In the genomic region with DNA sequence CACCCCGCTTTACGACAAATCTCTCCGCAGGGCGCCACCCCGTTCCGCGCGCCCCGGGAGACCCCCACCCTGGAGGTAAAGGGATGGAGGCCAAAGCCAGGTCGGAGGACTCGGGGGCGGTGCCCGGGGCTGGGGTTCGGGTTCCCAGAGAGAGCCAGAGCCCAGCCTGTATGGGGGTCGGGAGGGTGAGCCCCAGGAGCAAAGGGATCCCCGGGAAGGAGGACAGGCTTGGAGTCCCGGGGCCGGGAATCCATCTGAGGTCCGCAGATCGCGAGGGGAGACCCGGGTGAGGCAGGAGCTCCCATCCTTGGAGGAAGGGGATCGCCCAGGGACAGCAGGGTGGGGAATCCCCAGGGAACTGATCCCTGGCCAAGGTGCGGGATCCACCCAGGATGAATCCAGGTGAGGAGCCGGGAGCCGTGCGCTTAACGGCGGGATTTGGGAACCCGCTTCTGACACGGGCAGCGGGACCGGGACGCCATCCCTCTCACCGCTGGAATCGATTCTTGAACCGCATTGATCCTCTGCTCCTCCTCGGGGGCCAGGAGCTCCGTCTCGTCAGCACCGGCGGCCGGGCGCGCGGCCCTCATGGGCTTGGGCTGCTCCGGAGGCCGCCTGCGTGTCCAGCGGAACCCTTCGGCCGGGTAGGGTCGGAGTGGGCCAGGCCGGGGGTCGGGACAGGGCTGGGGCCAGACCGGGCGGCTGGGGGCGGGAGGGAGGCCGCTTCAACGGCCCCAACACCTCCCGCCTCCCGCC, we compare ENCODE assay signal across 8 cellular contexts. TPM values are rescaled to one million over a fixed set of nuclear protein-coding genes. Genes with fewer than 3 reads are reported as not detected.
DNase-seq lines count a peak whose midpoint lies in the region; ATAC-seq and TF ChIP-seq lines count a peak whose summit lies in the region.

A gene with protein sequence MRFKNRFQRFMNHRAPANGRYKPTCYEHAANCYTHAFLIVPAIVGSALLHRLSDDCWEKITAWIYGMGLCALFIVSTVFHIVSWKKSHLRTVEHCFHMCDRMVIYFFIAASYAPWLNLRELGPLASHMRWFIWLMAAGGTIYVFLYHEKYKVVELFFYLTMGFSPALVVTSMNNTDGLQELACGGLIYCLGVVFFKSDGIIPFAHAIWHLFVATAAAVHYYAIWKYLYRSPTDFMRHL (minus strand): TSS at position 657 of the 756 bp plus-strand sequence. CDS start 140 bp downstream, at position 517.

- H3K36me3 ChIP-seq in ACC112 (ENCODE audit: insufficient read depth, low read length) = 0 out of 2 replicates have a peak, but pooled peaks cover 11% of the 10 kb centered on the region
- H3K36me3 ChIP-seq in PC-9 (ENCODE audit: low read depth) = no peaks in the 10 kb centered on the region

- no peak for TF ChIP-seq CTCF in PC-9 (conservative IDR thresholded peaks at IDR 0.05)

- H4K20me1 ChIP-seq in PC-9 (ENCODE audit: insufficient read depth) = no peaks in the 10 kb centered on the region

- peak; percentile 32 for ATAC-seq in GM18511 (IDR thresholded peaks at IDR 0.05; ENCODE audit: unreplicated experiment)
- ATAC-seq in HG02981 (IDR thresholded peaks at IDR 0.05; ENCODE audit: unreplicated experiment) = peak; percentile 18
- ATAC-seq in left lobe of liver = peak; percentile 59
- peak in 1 of 2 donors; percentile 24 for ATAC-seq in stimulated activated naive B cell treated with anti-CD40 and anti-IgM and Interleukin-4, amounts not matched to agents 10 μg/mL and 1 μg/mL and 100 μg/mL, for 72 hours (replicated peaks)

- peaks cover 59 to 78% of the 10 kb centered on the region in 2 donors for H3K4me1 Mint-ChIP-seq in stimulated activated naive B cell treated with anti-CD40 and anti-IgM and Interleukin-4, amounts not matched to agents 10 μg/mL and 1 μg/mL and 100 μg/mL, for 72 hours

- H3K27me3 ChIP-seq in ACC112 (ENCODE audit: insufficient read depth, low read length) (no peaks in the 10 kb centered on the region), PC-9 (ENCODE audit: insufficient read depth, low read depth) (no peaks in the 10 kb centered on the region)

- no peaks in the 10 kb centered on the region for H3K9me3 ChIP-seq in PC-9 (ENCODE audit: insufficient read depth, low read depth)

- H3K9me2 ChIP-seq in PC-9 (ENCODE audit: insufficient read depth) = no peaks in the 10 kb centered on the region

- H3K9me3 Mint-ChIP-seq in stimulated activated naive B cell treated with anti-CD40 and anti-IgM and Interleukin-4, amounts not matched to agents 10 μg/mL and 1 μg/mL and 100 μg/mL, for 72 hours = no peaks in the 10 kb centered on the region

- intact Hi-C loops in PC-9 (cut with micrococcal nuclease; ENCODE audit: unreplicated experiment) = no loop called here

- POLR2A ChIA-PET in PC-9 (lab: Charles Lee; ENCODE audit: unreplicated experiment) = no interaction called here

- peaks cover 24 to 32% of the 10 kb centered on the region in 2 donors for H3K36me3 Mint-ChIP-seq in stimulated activated naive B cell treated with anti-CD40 and anti-IgM and Interleukin-4, amounts not matched to agents 10 μg/mL and 1 μg/mL and 100 μg/mL, for 72 hours

- TSS peak; percentile 42 for BruUV-seq in PC-9 (replicated peaks; lab: Mats Ljungman, UMichigan)

- DNase-seq in PC-9 (no peak), caudate nucleus (lab: John Stamatoyannopoulos, UW) (peak in 19 of 61 donors; percentile 15 to 72 (median 50)), left lobe of liver (ENCODE audit: low spot score) (peak; percentile 66), NK-92 (lab: John Stamatoyannopoulos, UW; ENCODE audit: unreplicated experiment) (no peak)
- no peak for DNase-seq in stimulated activated naive B cell treated with anti-CD40 and anti-IgM and Interleukin-4, amounts not matched to agents 10 μg/mL and 1 μg/mL and 100 μg/mL, for 72 hours

- H3K79me2 ChIP-seq in ACC112 (ENCODE audit: control insufficient read depth, insufficient read depth, low read length, unreplicated experiment) = peaks cover 45% of the 10 kb centered on the region
- peaks cover 17% of the 10 kb centered on the region; the same call in 1 of the 2 replicates for H3K79me2 ChIP-seq in PC-9 (ENCODE audit: low read depth)

- H3K4me2 ChIP-seq in PC-9 = peak within 1 kb of the TSS; percentile 96

- no peaks in the 10 kb centered on the region for H3K27me3 Mint-ChIP-seq in stimulated activated naive B cell treated with anti-CD40 and anti-IgM and Interleukin-4, amounts not matched to agents 10 μg/mL and 1 μg/mL and 100 μg/mL, for 72 hours

- H3K4me1 ChIP-seq in ACC112 (ENCODE audit: control insufficient read depth, insufficient read depth, low read length, unreplicated experiment) (peaks cover 11% of the 10 kb centered on the region), PC-9 (replicated peaks; ENCODE audit: insufficient read depth) (peaks cover 21% of the 10 kb centered on the region; the same call in 1 of the 2 replicates)

- H3F3A ChIP-seq in PC-9 (ENCODE audit: insufficient read depth, low read depth) = no peaks in the 10 kb centered on the region

- H3K27ac ChIP-seq in ACC112 (ENCODE audit: low read depth, low read length) (peak within 1 kb of the TSS; percentile 45; the same call in 1 of the 2 replicates), PC-9 (no peak within 1 kb of the TSS), caudate nucleus (ENCODE audit: low read depth, low read length) (peak within 1 kb of the TSS; percentile 77)

- CTCF ChIA-PET in PC-9 (lab: Charles Lee) = no interaction called here

- peak within 1 kb of the TSS; percentile 84 for H3K4me3 ChIP-seq in ACC112 (ENCODE audit: low read depth, low read length)
- H3K4me3 ChIP-seq in PC-9 = peak within 1 kb of the TSS; percentile 97

- H3K4me3 Mint-ChIP-seq in stimulated activated naive B cell treated with anti-CD40 and anti-IgM and Interleukin-4, amounts not matched to agents 10 μg/mL and 1 μg/mL and 100 μg/mL, for 72 hours = peak within 1 kb of the TSS; percentile 95

- peak within 1 kb of the TSS; percentile 99 for H3K27ac Mint-ChIP-seq in stimulated activated naive B cell treated with anti-CD40 and anti-IgM and Interleukin-4, amounts not matched to agents 10 μg/mL and 1 μg/mL and 100 μg/mL, for 72 hours

- peak within 1 kb of the TSS; percentile 73 for H2AFZ ChIP-seq in ACC112 (ENCODE audit: low read length, unreplicated experiment)
- H2AFZ ChIP-seq in PC-9 = peak within 1 kb of the TSS; percentile 98

RNA-seq across cellular contexts. Expression of the gene that starts here (rescaled TPM):
- total RNA-seq in PC-9 (2021) = 7.2 and 9.9 TPM in 2 replicates
- total RNA-seq in left lobe of liver = 4.3 TPM
